In genomic region chr4:95362066-95362465, GRCh38 we compare ENCODE assay signal across 21 cellular contexts.
"Had no signal": no experiment of that assay in that cellular context is flagged by ENCODE, and none has a peak within 500 bp of the region (broad histone marks: within the 10 kb centered on the region; RNA-seq: fewer than 3 reads in every experiment).

No MANE protein-coding gene starts in this region.

- H3K4me3 Mint-ChIP-seq: activated B cell treated with CpG ODN at 0.5 μM for 24 hours; activated CD4-positive, alpha-beta T cell treated with anti-CD3 and anti-CD28 coated beads, Interleukin-2, amount 10 ng/mL, durations not matched to agents 24 days and 14 days; activated CD8-positive, alpha-beta memory T cell treated with anti-CD3 and anti-CD28 coated beads, Interleukin-2, amount 10 ng/mL, durations not matched to agents 7 days and 5 days; activated naive CD4-positive, alpha-beta T cell treated with anti-CD3 and anti-CD28 coated beads, Interleukin-2, amount 50 U/mL, for 24 hours; activated T-cell treated with anti-CD3 and anti-CD28 coated beads, Interleukin-2, amount 50 U/mL, for 24 hours; activated T-helper 1 cell treated with anti-CD3 and anti-CD28 coated beads, Interleukin-12 subunit alpha, Interleukin-12 subunit beta, Interleukin-2, Interleukin-4 antibody, amounts not matched to agents 30 ng/mL and 10 ng/mL and 1 ng/mL, durations not matched to agents 14 hours and 24 hours and 36 hours had no signal

- H3K27ac Mint-ChIP-seq: activated B cell treated with CpG ODN at 0.5 μM for 24 hours; activated CD4-positive, alpha-beta T cell treated with anti-CD3 and anti-CD28 coated beads, Interleukin-2, amount 10 ng/mL, durations not matched to agents 24 days and 14 days; activated CD8-positive, alpha-beta memory T cell treated with anti-CD3 and anti-CD28 coated beads, Interleukin-2, amount 10 ng/mL, durations not matched to agents 7 days and 5 days; activated naive CD4-positive, alpha-beta T cell treated with anti-CD3 and anti-CD28 coated beads, Interleukin-2, amount 50 U/mL, for 24 hours; activated T-cell treated with anti-CD3 and anti-CD28 coated beads, Interleukin-2, amount 50 U/mL, for 24 hours; activated T-helper 1 cell treated with anti-CD3 and anti-CD28 coated beads, Interleukin-12 subunit alpha, Interleukin-12 subunit beta, Interleukin-2, Interleukin-4 antibody, amounts not matched to agents 30 ng/mL and 10 ng/mL and 1 ng/mL, durations not matched to agents 14 hours and 24 hours and 36 hours had no signal

- H3K27ac ChIP-seq: brain microvascular endothelial cell, RWPE1, SJSA1 had no signal

- H3K4me1 ChIP-seq: SJSA1 had no signal

- H3K36me3 ChIP-seq: brain microvascular endothelial cell, MG63, SJSA1 had no signal

- ATAC-seq: activated CD8-positive, alpha-beta memory T cell treated with anti-CD3 and anti-CD28 coated beads, Interleukin-2, amount 10 ng/mL, durations not matched to agents 7 days and 5 days; Panc1 had no signal

- H3K9me3 Mint-ChIP-seq: activated B cell treated with CpG ODN at 0.5 μM for 24 hours; activated CD4-positive, alpha-beta T cell treated with anti-CD3 and anti-CD28 coated beads, Interleukin-2, amount 10 ng/mL, durations not matched to agents 24 days and 14 days; activated naive CD4-positive, alpha-beta T cell treated with anti-CD3 and anti-CD28 coated beads, Interleukin-2, amount 50 U/mL, for 24 hours; activated T-cell treated with anti-CD3 and anti-CD28 coated beads, Interleukin-2, amount 50 U/mL, for 24 hours; activated T-helper 1 cell treated with anti-CD3 and anti-CD28 coated beads, Interleukin-12 subunit alpha, Interleukin-12 subunit beta, Interleukin-2, Interleukin-4 antibody, amounts not matched to agents 30 ng/mL and 10 ng/mL and 1 ng/mL, durations not matched to agents 14 hours and 24 hours and 36 hours had no signal

- H3K4me1 Mint-ChIP-seq: activated B cell treated with CpG ODN at 0.5 μM for 24 hours; activated CD4-positive, alpha-beta T cell treated with anti-CD3 and anti-CD28 coated beads, Interleukin-2, amount 10 ng/mL, durations not matched to agents 24 days and 14 days; activated CD8-positive, alpha-beta memory T cell treated with anti-CD3 and anti-CD28 coated beads, Interleukin-2, amount 10 ng/mL, durations not matched to agents 7 days and 5 days; activated naive CD4-positive, alpha-beta T cell treated with anti-CD3 and anti-CD28 coated beads, Interleukin-2, amount 50 U/mL, for 24 hours had no signal

- DNase-seq: activated B cell treated with CpG ODN at 0.5 μM for 24 hours; activated CD4-positive, alpha-beta T cell treated with anti-CD3 and anti-CD28 coated beads for 1 hour; activated CD4-positive, alpha-beta T cell treated with anti-CD3 and anti-CD28 coated beads, Interleukin-2, amount 10 ng/mL, durations not matched to agents 24 days and 14 days; activated CD8-positive, alpha-beta memory T cell treated with anti-CD3 and anti-CD28 coated beads, Interleukin-2, amount 10 ng/mL, durations not matched to agents 7 days and 5 days; activated effector memory CD4-positive, alpha-beta T cell treated with Interleukin-2 at 50 U/mL for 16 hours; activated naive CD4-positive, alpha-beta T cell; activated T-cell treated with anti-CD3 and anti-CD28 coated beads, Interleukin-2, amount 50 U/mL, for 24 hours; amniotic stem cell; MG63; NCI-H1105; NCI-H1436; NCI-H1694 treated with DMSO at 0.1 percent for 48 hours; NCI-H526 treated with DMSO at 0.1 percent for 48 hours; NK-92 treated with Interleukin-12 subunit alpha and Interleukin-12 subunit beta, amount 100 ng/mL, for 24 hours; SHP77 had no signal

- H3K27me3 ChIP-seq: brain microvascular endothelial cell, MG63, SJSA1 had no signal

- H3K9me3 ChIP-seq: MG63, SJSA1 had no signal

- H3K27me3 Mint-ChIP-seq: activated B cell treated with CpG ODN at 0.5 μM for 24 hours; activated CD4-positive, alpha-beta T cell treated with anti-CD3 and anti-CD28 coated beads, Interleukin-2, amount 10 ng/mL, durations not matched to agents 24 days and 14 days; activated CD8-positive, alpha-beta memory T cell treated with anti-CD3 and anti-CD28 coated beads, Interleukin-2, amount 10 ng/mL, durations not matched to agents 7 days and 5 days; activated naive CD4-positive, alpha-beta T cell treated with anti-CD3 and anti-CD28 coated beads, Interleukin-2, amount 50 U/mL, for 24 hours; activated T-cell treated with anti-CD3 and anti-CD28 coated beads, Interleukin-2, amount 50 U/mL, for 24 hours had no signal

- H3K36me3 Mint-ChIP-seq: activated CD8-positive, alpha-beta memory T cell treated with anti-CD3 and anti-CD28 coated beads, Interleukin-2, amount 10 ng/mL, durations not matched to agents 7 days and 5 days; activated naive CD4-positive, alpha-beta T cell treated with anti-CD3 and anti-CD28 coated beads, Interleukin-2, amount 50 U/mL, for 24 hours had no signal

- H3K4me3 ChIP-seq: MG63, SJSA1 had no signal
